In genomic region chr6:136035378-136036070, GRCh38 we compare ENCODE assay signal across 1 cellular context.
TF ChIP-seq lines count a peak whose summit lies in the region.

No MANE protein-coding gene starts in this region.

TF ChIP-seq in WTC11, 78 proteins besides CTCF, POLR2A, EP300 and RAD21 (continued from another document):
- TF ChIP-seq CREB1 (CRISPR knock-in tag; IDR thresholded peaks at IDR 0.05) = no peak
- TF ChIP-seq, protein P1, sequence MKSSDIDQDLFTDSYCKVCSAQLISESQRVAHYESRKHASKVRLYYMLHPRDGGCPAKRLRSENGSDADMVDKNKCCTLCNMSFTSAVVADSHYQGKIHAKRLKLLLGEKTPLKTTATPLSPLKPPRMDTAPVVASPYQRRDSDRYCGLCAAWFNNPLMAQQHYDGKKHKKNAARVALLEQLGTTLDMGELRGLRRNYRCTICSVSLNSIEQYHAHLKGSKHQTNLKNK (CRISPR knock-in tag; IDR thresholded peaks at IDR 0.05) = no peak
- no peak for TF ChIP-seq NR1H2 (CRISPR knock-in tag; IDR thresholded peaks at IDR 0.05)
- no peak for TF ChIP-seq CDX4 (CRISPR knock-in tag; IDR thresholded peaks at IDR 0.05; ENCODE audit: borderline replicate concordance)
- TF ChIP-seq SMAD4 (CRISPR knock-in tag; IDR thresholded peaks at IDR 0.05) = no peak
- TF ChIP-seq NFATC4 (CRISPR knock-in tag; IDR thresholded peaks at IDR 0.05) = no peak
- TF ChIP-seq NFE2L1 (CRISPR knock-in tag; IDR thresholded peaks at IDR 0.05) = no peak
- no peak for TF ChIP-seq FOXJ3 (CRISPR knock-in tag; IDR thresholded peaks at IDR 0.05; ENCODE audit: borderline replicate concordance)
- TF ChIP-seq ZNF396 (CRISPR knock-in tag; IDR thresholded peaks at IDR 0.05; ENCODE audit: borderline replicate concordance) = no peak
- no peak for TF ChIP-seq ZNF532 (CRISPR knock-in tag; IDR thresholded peaks at IDR 0.05; ENCODE audit: borderline replicate concordance)
- TF ChIP-seq EMX1 (CRISPR knock-in tag; IDR thresholded peaks at IDR 0.05) = no peak
